ENCODE assay signal across 1 cellular context in genomic region chr19:55005684-55006488, GRCh38.
TF ChIP-seq lines count a peak whose summit lies in the region.

No MANE protein-coding gene starts in this region.

TF ChIP-seq in K562, 482 proteins besides CTCF, POLR2A, EP300 and RAD21 (continued from another document and continues in another):
- no peak for TF ChIP-seq KDM1A (IDR thresholded peaks at IDR 0.05)
- peak; percentile 85; the same call in 1 of the 2 replicates for TF ChIP-seq KAT7 (CRISPR knock-in tag; IDR thresholded peaks at IDR 0.05; ENCODE audit: borderline replicate concordance)
- TF ChIP-seq POLR2G (IDR thresholded peaks at IDR 0.05; ENCODE audit: low read depth, low read length), result peak; percentile 68
- TF ChIP-seq ZNF589 (CRISPR knock-in tag; IDR thresholded peaks at IDR 0.05; ENCODE audit: low read depth), result peak; percentile 66
- TF ChIP-seq MEF2A (IDR thresholded peaks at IDR 0.05; ENCODE audit: control insufficient read depth, low read depth, low read length), result no peak
- TF ChIP-seq CREB1 (IDR thresholded peaks at IDR 0.05), result peak; percentile 96
- peak; percentile 92 for TF ChIP-seq CREB1 (CRISPR knock-in tag; IDR thresholded peaks at IDR 0.05)
- no peak for TF ChIP-seq PHTF2 (CRISPR knock-in tag; IDR thresholded peaks at IDR 0.05)
- peak; percentile 42 for TF ChIP-seq PRDM10 (IDR thresholded peaks at IDR 0.05; ENCODE audit: partially characterized antibody)
- peak; percentile 86 for TF ChIP-seq DPF2 (IDR thresholded peaks at IDR 0.05)
- TF ChIP-seq ZBTB2 (IDR thresholded peaks at IDR 0.05), result peak; percentile 64; the same call in 1 of the 2 replicates
- TF ChIP-seq DMBX1 (CRISPR knock-in tag; IDR thresholded peaks at IDR 0.05; ENCODE audit: borderline replicate concordance), result peak; percentile 46; the same call in 1 of the 2 replicates
- TF ChIP-seq NFRKB (IDR thresholded peaks at IDR 0.05; ENCODE audit: low read depth), result peak; percentile 91
- peak; percentile 78; the same call in 1 of the 2 replicates for TF ChIP-seq BACH1 (tag; IDR thresholded peaks at IDR 0.05)
- TF ChIP-seq ATF7 (IDR thresholded peaks at IDR 0.05), result peak; percentile 99
- TF ChIP-seq ZNF766 (CRISPR knock-in tag; conservative IDR thresholded peaks at IDR 0.05), result peak; percentile 94
- peak; percentile 95 for TF ChIP-seq JUN (IDR thresholded peaks at IDR 0.05; ENCODE audit: borderline replicate concordance, low read depth, low read length)
- peak; percentile 84; the same call in 1 of the 2 replicates for TF ChIP-seq JUN (CRISPR knock-in tag; IDR thresholded peaks at IDR 0.05; ENCODE audit: borderline replicate concordance)
- no peak for TF ChIP-seq ELK1 (CRISPR knock-in tag; IDR thresholded peaks at IDR 0.05)
- TF ChIP-seq MNT (conservative IDR thresholded peaks at IDR 0.05), result peak in 1 of 2 experiments; percentile 68; a peak in 2 of 4 replicates
- TF ChIP-seq MTF1 (CRISPR knock-in tag; IDR thresholded peaks at IDR 0.05; ENCODE audit: borderline replicate concordance), result no peak
- peak; percentile 37; the same call in 1 of the 2 replicates for TF ChIP-seq ZNF316 (IDR thresholded peaks at IDR 0.05)
- peak; percentile 92 to 97 for TF ChIP-seq FOXK2 (conservative IDR thresholded peaks at IDR 0.05 in 1 of 2, IDR thresholded peaks at IDR 0.05 in 1 of 2; ENCODE audit: low read depth in 2 of 2)
- no peak for TF ChIP-seq ETS1 (conservative IDR thresholded peaks at IDR 0.05; ENCODE audit: control insufficient read depth, low read depth, low read length)
- peak; percentile 97 to 99 for TF ChIP-seq ETV6 (IDR thresholded peaks at IDR 0.05; ENCODE audit: borderline replicate concordance in 1 of 2, low read depth in 2 of 2, low read length in 1 of 2)
- TF ChIP-seq ETV6 (CRISPR knock-in tag; IDR thresholded peaks at IDR 0.05; ENCODE audit: borderline replicate concordance), result peak; percentile 92
- TF ChIP-seq TEAD1 (CRISPR knock-in tag; IDR thresholded peaks at IDR 0.05), result peak in 1 of 2 experiments; percentile 57; a peak in 1 of 4 replicates
- no peak for TF ChIP-seq ZSCAN32 (CRISPR knock-in tag; IDR thresholded peaks at IDR 0.05)
- TF ChIP-seq CTBP1 (IDR thresholded peaks at IDR 0.05; ENCODE audit: borderline replicate concordance), result peak; percentile 64; the same call in 1 of the 2 replicates
- peak; percentile 59; the same call in 1 of the 2 replicates for TF ChIP-seq E2F5 (CRISPR knock-in tag; IDR thresholded peaks at IDR 0.05)
- TF ChIP-seq L3MBTL2 (IDR thresholded peaks at IDR 0.05), result 0 out of 2 replicates have a peak, but pooled peaks have one; percentile 21
- no peak for TF ChIP-seq MED1 (CRISPR knock-in tag; IDR thresholded peaks at IDR 0.05; ENCODE audit: borderline replicate concordance)
- TF ChIP-seq CREB5 (CRISPR knock-in tag; IDR thresholded peaks at IDR 0.05), result no peak
- no peak for TF ChIP-seq POLR2AphosphoS2 (IDR thresholded peaks at IDR 0.05; ENCODE audit: low read length)
- peak; percentile 61 for TF ChIP-seq SAP30 (IDR thresholded peaks at IDR 0.05; ENCODE audit: borderline replicate concordance, insufficient read depth, low read depth, low read length, poor library complexity, severe bottlenecking)
- peak; percentile 87 for TF ChIP-seq NKRF (IDR thresholded peaks at IDR 0.05; ENCODE audit: borderline replicate concordance)
- TF ChIP-seq ZBTB43 (CRISPR knock-in tag; IDR thresholded peaks at IDR 0.05), result no peak
- peak; percentile 91 for TF ChIP-seq TAF9B (IDR thresholded peaks at IDR 0.05; ENCODE audit: partially characterized antibody)
- no peak for TF ChIP-seq MLX (CRISPR knock-in tag; conservative IDR thresholded peaks at IDR 0.05)
- TF ChIP-seq POLR2AphosphoS5 (IDR thresholded peaks at IDR 0.05; ENCODE audit: control insufficient read depth, insufficient read depth, low read depth, low read length), result peak; percentile 93
- 0 out of 2 replicates have a peak, but pooled peaks have one; percentile 38 for TF ChIP-seq ZNF740 (CRISPR knock-in tag; IDR thresholded peaks at IDR 0.05)
- no peak for TF ChIP-seq ZNF740 (tag; IDR thresholded peaks at IDR 0.05)
- TF ChIP-seq MTA2 (IDR thresholded peaks at IDR 0.05; ENCODE audit: low read depth), result peak; percentile 60
- 0 out of 2 replicates have a peak, but pooled peaks have one; percentile 67 for TF ChIP-seq CAMTA2 (CRISPR knock-in tag; conservative IDR thresholded peaks at IDR 0.05)
- peak; percentile 99 for TF ChIP-seq NCOA1 (IDR thresholded peaks at IDR 0.05; ENCODE audit: low read depth)
- TF ChIP-seq CREB3 (tag; conservative IDR thresholded peaks at IDR 0.05; ENCODE audit: low read depth), result peak; percentile 82; the same call in 1 of the 2 replicates
